In genomic region chr5:155260798-155261197, GRCh38 we compare ENCODE assay signal across 10 cellular contexts.
A peak's percentile ranks its signal among the peaks of the same experiment; 100 is the strongest.
DNase-seq lines count a peak whose midpoint lies in the region; ATAC-seq and TF ChIP-seq lines count a peak whose summit lies in the region.
"Had no signal": no experiment of that assay in that cellular context is flagged by ENCODE, and none has a peak within 500 bp of the region (broad histone marks: within the 10 kb centered on the region; RNA-seq: fewer than 3 reads in every experiment).

No MANE protein-coding gene starts in this region.

- no peak overlapping the region for H3K4me3 ChIP-seq in A673 (ENCODE audit: low read depth, low read length, poor library complexity, severe bottlenecking)
- H3K4me3 ChIP-seq in mucosa of descending colon, result no peak overlapping the region
- H3K4me3 ChIP-seq: pancreas, thoracic aorta had no signal

- no peak overlapping the region for H3K27ac ChIP-seq in A673 (ENCODE audit: low read depth, low read length, poor library complexity, severe bottlenecking)
- H3K27ac ChIP-seq: pancreas, thoracic aorta had no signal

- no peak overlapping the region for H3K4me3 Mint-ChIP-seq in chondrocyte (ENCODE audit: unreplicated experiment)

- no peaks in the 10 kb centered on the region for H3K36me3 Mint-ChIP-seq in chondrocyte (ENCODE audit: low read depth)

- H3K9me3 ChIP-seq in A673 (ENCODE audit: low read depth, low read length, poor library complexity, severe bottlenecking), result no peaks in the 10 kb centered on the region
- no peaks in the 10 kb centered on the region for H3K9me3 ChIP-seq in mucosa of descending colon
- H3K9me3 ChIP-seq: pancreas, thoracic aorta had no signal

- CTCF ChIA-PET in A673 (lab: Charles Lee), result interaction anchor here (1.1 kb wide), 1 partner anchor 121 kb away, joined by 3 read pairs; no protein-coding TSS in a partner anchor

- peak; percentile 53 for DNase-seq in A673 (ENCODE audit: low spot score)
- peak; percentile 57 for DNase-seq in NCI-H2029 (lab: John Stamatoyannopoulos, UW)
- no peak for DNase-seq in chondrocyte (ENCODE audit: low spot score)
- no peak for DNase-seq in dermis blood vessel endothelial cell
- no peak for DNase-seq in mucosa of descending colon
- DNase-seq: pancreas had no signal

- H3K27me3 ChIP-seq in A673 (replicated peaks; ENCODE audit: insufficient read depth, low read depth, low read length, poor library complexity), result no peaks in the 10 kb centered on the region

- no peaks in the 10 kb centered on the region for H3K9me3 Mint-ChIP-seq in chondrocyte (ENCODE audit: low read depth)

- peak; percentile 48 for ATAC-seq in GM18867 (IDR thresholded peaks at IDR 0.05; ENCODE audit: unreplicated experiment)
- no peak for ATAC-seq in HG03342 (IDR thresholded peaks at IDR 0.05; ENCODE audit: unreplicated experiment)
- no peak for ATAC-seq in mucosa of descending colon
- no peak for ATAC-seq in HG02970 (IDR thresholded peaks at IDR 0.05; ENCODE audit: low FRiP score, unreplicated experiment)

- no peaks in the 10 kb centered on the region for H3K27me3 Mint-ChIP-seq in chondrocyte (ENCODE audit: low read depth)

- H3K4me1 ChIP-seq in A673 (ENCODE audit: insufficient read depth, low read length, poor library complexity, severe bottlenecking) (no peaks in the 10 kb centered on the region), mucosa of descending colon (ENCODE audit: low read depth) (no peaks in the 10 kb centered on the region)
- H3K4me1 ChIP-seq: pancreas had no signal

- H3K27ac Mint-ChIP-seq in chondrocyte (ENCODE audit: unreplicated experiment), result no peak overlapping the region

- H3K36me3 ChIP-seq in A673 (ENCODE audit: insufficient read depth, low read length, poor library complexity, severe bottlenecking) (no peaks in the 10 kb centered on the region), mucosa of descending colon (ENCODE audit: low read depth) (no peaks in the 10 kb centered on the region)
- H3K36me3 ChIP-seq: pancreas, thoracic aorta had no signal

- no TSS peak for BruUV-seq in A673 (replicated peaks; lab: Mats Ljungman, UMichigan)

- no peaks in the 10 kb centered on the region for H3K4me1 Mint-ChIP-seq in chondrocyte (ENCODE audit: low read depth)

- TF ChIP-seq CTCF in A673 (conservative IDR thresholded peaks at IDR 0.05; ENCODE audit: low read depth, low read length), result peak; percentile 48
- peak; percentile 17 for TF ChIP-seq CTCF in chondrocyte (IDR thresholded peaks at IDR 0.05)
- no peak for TF ChIP-seq CTCF in mucosa of descending colon (IDR thresholded peaks at IDR 0.05)

- intact Hi-C loops in A673 (cut with micrococcal nuclease; ENCODE audit: unreplicated experiment) (loop anchor here (5.0 kb wide), 2 partner anchors 123 to 288 kb away; no protein-coding TSS in a partner anchor), mucosa of descending colon (cut with DNase I, micrococcal nuclease) (no loop called here)

- POLR2A ChIA-PET in A673 (lab: Charles Lee; ENCODE audit: low non-redundant PET), result no interaction called here

Comparison
In these comparisons a context has a peak if more than half of its experiments do, and no peak if none do; other contexts are left out.
1. DNase-seq: peak in A673 (single experiment) and NCI-H2029 (single experiment); none in chondrocyte (single experiment), dermis blood vessel endothelial cell (single experiment) and mucosa of descending colon (0 of 3).